In the genomic region with DNA sequence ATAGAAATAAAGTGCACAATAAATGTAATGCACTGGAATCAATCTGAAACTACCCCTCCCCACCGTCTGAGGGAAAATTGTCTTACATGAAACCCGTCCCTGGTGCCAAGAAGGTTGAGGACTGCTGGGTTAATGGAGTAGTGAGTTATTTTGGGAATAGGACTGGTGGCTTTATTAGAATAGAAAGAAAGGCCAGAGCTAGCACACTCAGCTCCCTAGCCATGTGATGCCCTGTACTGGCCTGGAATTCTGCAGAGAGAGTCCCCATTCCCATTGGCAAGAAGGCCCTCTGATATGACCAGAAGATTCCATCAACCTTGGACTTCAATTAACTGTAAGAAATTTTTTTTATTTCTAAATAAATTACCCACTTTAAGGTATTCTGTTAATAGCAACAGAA, we compare ENCODE assay signal across 5 cellular contexts.
"Had no signal": no experiment of that assay in that cellular context is flagged by ENCODE, and none has a peak within 500 bp of the region (broad histone marks: within the 10 kb centered on the region; RNA-seq: fewer than 3 reads in every experiment).

No MANE protein-coding gene starts in this region.

- H3K27ac Mint-ChIP-seq: IgD-negative memory B cell had no signal

- ATAC-seq: HepG2, K562 had no signal

- H3K4me1 Mint-ChIP-seq: IgD-negative memory B cell had no signal

- H3K4me3 Mint-ChIP-seq: IgD-negative memory B cell had no signal

- H3K27me3 Mint-ChIP-seq: IgD-negative memory B cell had no signal

- DNase-seq: IMR-90, KBM-7 had no signal

- H3K36me3 Mint-ChIP-seq: IgD-negative memory B cell had no signal

- H3K9me3 Mint-ChIP-seq: IgD-negative memory B cell had no signal
